In the genomic region with DNA sequence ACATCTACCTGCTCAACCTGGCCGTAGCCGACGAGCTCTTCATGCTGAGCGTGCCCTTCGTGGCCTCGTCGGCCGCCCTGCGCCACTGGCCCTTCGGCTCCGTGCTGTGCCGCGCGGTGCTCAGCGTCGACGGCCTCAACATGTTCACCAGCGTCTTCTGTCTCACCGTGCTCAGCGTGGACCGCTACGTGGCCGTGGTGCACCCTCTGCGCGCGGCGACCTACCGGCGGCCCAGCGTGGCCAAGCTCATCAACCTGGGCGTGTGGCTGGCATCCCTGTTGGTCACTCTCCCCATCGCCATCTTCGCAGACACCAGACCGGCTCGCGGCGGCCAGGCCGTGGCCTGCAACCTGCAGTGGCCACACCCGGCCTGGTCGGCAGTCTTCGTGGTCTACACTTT, we compare ENCODE assay signal across 16 cellular contexts. TPM values are rescaled to one million over a fixed set of nuclear protein-coding genes. Genes with fewer than 3 reads are reported as not detected.
A peak's percentile ranks its signal among the peaks of the same experiment; 100 is the strongest.
DNase-seq lines count a peak whose midpoint lies in the region; ATAC-seq and TF ChIP-seq lines count a peak whose summit lies in the region.
"Had no signal": no experiment of that assay in that cellular context is flagged by ENCODE, and none has a peak within 500 bp of the region (broad histone marks: within the 10 kb centered on the region; RNA-seq: fewer than 3 reads in every experiment).

No MANE protein-coding gene starts in this region.

- no peak for TF ChIP-seq EP300 in stomach (IDR thresholded peaks at IDR 0.05)

- H3K4me3 ChIP-seq in dorsolateral prefrontal cortex (peak overlapping the region in 34 of 59 donors; percentile 5 to 56 (median 39)), iPS-20b (ENCODE audit: low read length) (peak overlapping the region; percentile 49), stomach (peak overlapping the region; percentile 15 to 42 (median 25)), WERI-Rb-1 (ENCODE audit: low read depth, low read length) (no peak overlapping the region)
- H3K4me3 ChIP-seq: BLaER1, HAP-1, K562 had no signal

- H3K27me3 ChIP-seq in dorsolateral prefrontal cortex (peaks cover 0 to 65% (median 33%) of the 10 kb centered on the region in 45 donors), iPS-20b (ENCODE audit: insufficient read depth, low read length) (peaks cover 89% of the 10 kb centered on the region), stomach (peaks cover 0 to 48% (median 15%) of the 10 kb centered on the region in 3 donors), WERI-Rb-1 (ENCODE audit: insufficient read depth, low read depth, severe bottlenecking) (peaks cover 97% of the 10 kb centered on the region)
- H3K27me3 ChIP-seq: BLaER1 had no signal

- no peak overlapping the region for H3K9ac ChIP-seq in iPS-20b (ENCODE audit: low read depth, low read length)
- H3K9ac ChIP-seq: BLaER1 had no signal

- ATAC-seq in left ventricle myocardium superior (no peak), GM21423 (IDR thresholded peaks at IDR 0.05; ENCODE audit: unreplicated experiment) (no peak)
- no peak for ATAC-seq in activated T-cell treated with anti-CD3 and anti-CD28 coated beads, Interleukin-2, amount 50 U/mL, for 4 hours
- ATAC-seq: K562 had no signal

- no peaks in the 10 kb centered on the region for H3K9me3 ChIP-seq in iPS-20b (ENCODE audit: insufficient read depth, low read depth, low read length)
- no peaks in the 10 kb centered on the region for H3K9me3 ChIP-seq in stomach
- H3K9me3 ChIP-seq in WERI-Rb-1 (ENCODE audit: severe bottlenecking), result no peaks in the 10 kb centered on the region
- H3K9me3 ChIP-seq: HAP-1 had no signal

- TF ChIP-seq POLR2A in stomach (IDR thresholded peaks at IDR 0.05), result no peak

- intact Hi-C loops in cardiac septum (cut with DNase I) (no loop called here), left ventricle myocardium superior (cut with micrococcal nuclease) (no loop called here), dorsolateral prefrontal cortex (cut with DNase I) (no loop called here), stomach (cut with DNase I; ENCODE audit: low total_unique reads) (loop anchor here (10.0 kb wide), 1 partner anchor 341 kb away; no protein-coding TSS in a partner anchor)

- H3K27me3 Mint-ChIP-seq in activated T-cell treated with anti-CD3 and anti-CD28 coated beads, Interleukin-2, amount 50 U/mL, for 4 hours (ENCODE audit: low read depth), result peaks cover 27% of the 10 kb centered on the region

- 90 to 96% (median 93%) methylated on average over 28 to 41 of the region's 41 CpGs for WGBS in stomach, 5 donors

- H3K36me3 ChIP-seq in iPS-20b (ENCODE audit: insufficient read depth, low read depth, low read length) (no peaks in the 10 kb centered on the region), stomach (no peaks in the 10 kb centered on the region), WERI-Rb-1 (no peaks in the 10 kb centered on the region)
- H3K36me3 ChIP-seq: BLaER1, HAP-1 had no signal

- H3K4me1 ChIP-seq in iPS-20b (ENCODE audit: insufficient read depth, low read length) (no peaks in the 10 kb centered on the region), stomach (peaks cover 5 to 8% (median 8%) of the 10 kb centered on the region in 4 donors)
- H3K4me1 ChIP-seq: HAP-1 had no signal

- H3K9me3 Mint-ChIP-seq in activated T-cell treated with anti-CD3 and anti-CD28 coated beads, Interleukin-2, amount 50 U/mL, for 4 hours, result no peaks in the 10 kb centered on the region

- DNase-seq in cardiac septum (ENCODE audit: low spot score), result peak; percentile 56
- no peak for DNase-seq in left ventricle myocardium superior
- DNase-seq in dorsolateral prefrontal cortex, result no peak
- no peak for DNase-seq in stomach
- DNase-seq in WERI-Rb-1, result no peak
- no peak for DNase-seq in activated T-cell treated with anti-CD3 and anti-CD28 coated beads, Interleukin-2, amount 50 U/mL, for 4 hours
- DNase-seq: CD8-positive, alpha-beta memory T cell; EL; NCI-H1694 had no signal

- H3K4me3 Mint-ChIP-seq in activated T-cell treated with anti-CD3 and anti-CD28 coated beads, Interleukin-2, amount 50 U/mL, for 4 hours, result no peak overlapping the region
- H3K4me3 Mint-ChIP-seq: CD8-positive, alpha-beta memory T cell had no signal

- peak overlapping the region in 3 of 59 donors; percentile 9 to 62 (median 25) for H3K27ac ChIP-seq in dorsolateral prefrontal cortex
- H3K27ac ChIP-seq in iPS-20b (ENCODE audit: low read length), result no peak overlapping the region
- no peak overlapping the region for H3K27ac ChIP-seq in stomach
- no peak overlapping the region for H3K27ac ChIP-seq in WERI-Rb-1
- H3K27ac ChIP-seq: 22Rv1, BLaER1 had no signal

- no peak for TF ChIP-seq CTCF in dorsolateral prefrontal cortex (IDR thresholded peaks at IDR 0.05 in 54 of 56, conservative IDR thresholded peaks at IDR 0.05 in 2 of 56; ENCODE audit: low read depth in 1 of 56, partially characterized antibody in 56 of 56)
- no peak for TF ChIP-seq CTCF in stomach (IDR thresholded peaks at IDR 0.05)
- TF ChIP-seq CTCF in WERI-Rb-1 (IDR thresholded peaks at IDR 0.05; ENCODE audit: low read depth, low read length), result no peak

- H3K4me1 Mint-ChIP-seq in activated T-cell treated with anti-CD3 and anti-CD28 coated beads, Interleukin-2, amount 50 U/mL, for 4 hours (ENCODE audit: low read depth), result no peaks in the 10 kb centered on the region
- H3K4me1 Mint-ChIP-seq: CD8-positive, alpha-beta memory T cell had no signal

- H3K36me3 Mint-ChIP-seq in activated T-cell treated with anti-CD3 and anti-CD28 coated beads, Interleukin-2, amount 50 U/mL, for 4 hours (ENCODE audit: insufficient read depth), result no peaks in the 10 kb centered on the region
- H3K36me3 Mint-ChIP-seq: CD8-positive, alpha-beta memory T cell had no signal

RNA-seq across cellular contexts. Expression of a gene that starts 0.6 kb away (rescaled TPM):
- total RNA-seq in cardiac septum (not detected), left ventricle myocardium superior (not detected), dorsolateral prefrontal cortex (1 to 10 TPM in 60 of 120 experiments, under 1 TPM in 52, not detected in 8; 0.32 to 3.3 (median 1.1) TPM), stomach (not detected)
- polyA plus RNA-seq in stomach, result not detected
- total RNA-seq in activated T-cell treated with anti-CD3 and anti-CD28 coated beads, Interleukin-2, amount 50 U/mL, for 4 hours, result not detected
- total RNA-seq: CD8-positive, alpha-beta memory T cell; K562; Right ventricle myocardium inferior had no signal
- polyA plus RNA-seq: CD8-positive, alpha-beta memory T cell; K562 had no signal

RNA-seq across cellular contexts. Expression of a gene that starts 13.7 kb away (rescaled TPM):
- 27.0 TPM for total RNA-seq in cardiac septum
- total RNA-seq in left ventricle myocardium superior, result 13.1 TPM
- total RNA-seq in dorsolateral prefrontal cortex, result 10 to 100 TPM in 2 of 120 experiments, 1 to 10 TPM in 102, under 1 TPM in 16; 0.45 to 13.3 (median 2.0) TPM
- 10 to 100 TPM in 4 of 5 donors, 1 to 10 TPM in 1; 2.7 to 83.5 (median 37.5) TPM for total RNA-seq in stomach
- 10 to 100 TPM; 14.6 to 19.7 (median 18.2) TPM for polyA plus RNA-seq in stomach
- under 1 TPM in 2 of 3 donors, not detected in 1; 0.05 to 0.08 TPM for total RNA-seq in activated T-cell treated with anti-CD3 and anti-CD28 coated beads, Interleukin-2, amount 50 U/mL, for 4 hours
- polyA plus RNA-seq: CD8-positive, alpha-beta memory T cell had no signal

RNA-seq across cellular contexts. Expression of a gene that starts 50.4 kb away (rescaled TPM):
- total RNA-seq in cardiac septum (40.3 TPM), left ventricle myocardium superior (41.0 TPM), dorsolateral prefrontal cortex (10 to 100 TPM in 23 of 120 experiments, 1 to 10 TPM in 97; 1.1 to 24.6 (median 4.9) TPM), stomach (10 to 100 TPM in 3 of 5 donors, 1 to 10 TPM in 2; 2.9 to 63.5 (median 13.8) TPM)
- 1 to 10 TPM; 3.4 to 5.3 (median 4.1) TPM for polyA plus RNA-seq in stomach
- under 1 TPM; 0.18 to 0.76 (median 0.30) TPM for total RNA-seq in activated T-cell treated with anti-CD3 and anti-CD28 coated beads, Interleukin-2, amount 50 U/mL, for 4 hours
